ENCODE assay signal across 1 cellular context in genomic region chr1:101259744-101260148, GRCh38.
TF ChIP-seq lines count a peak whose summit lies in the region.

No MANE protein-coding gene starts in this region.

TF ChIP-seq in A549, 52 proteins besides CTCF, POLR2A, EP300 and RAD21 (continued from another document):
- TF ChIP-seq E2F6 (IDR thresholded peaks at IDR 0.05; ENCODE audit: borderline replicate concordance, low read depth): no peak
- no peak for TF ChIP-seq CBX8 (IDR thresholded peaks at IDR 0.05)
- TF ChIP-seq CEBPB (IDR thresholded peaks at IDR 0.05): peak; percentile 15 to 16; a peak in 1 of 4 replicates
